8 cellular contexts compared by ENCODE assay signal in the genomic region with DNA sequence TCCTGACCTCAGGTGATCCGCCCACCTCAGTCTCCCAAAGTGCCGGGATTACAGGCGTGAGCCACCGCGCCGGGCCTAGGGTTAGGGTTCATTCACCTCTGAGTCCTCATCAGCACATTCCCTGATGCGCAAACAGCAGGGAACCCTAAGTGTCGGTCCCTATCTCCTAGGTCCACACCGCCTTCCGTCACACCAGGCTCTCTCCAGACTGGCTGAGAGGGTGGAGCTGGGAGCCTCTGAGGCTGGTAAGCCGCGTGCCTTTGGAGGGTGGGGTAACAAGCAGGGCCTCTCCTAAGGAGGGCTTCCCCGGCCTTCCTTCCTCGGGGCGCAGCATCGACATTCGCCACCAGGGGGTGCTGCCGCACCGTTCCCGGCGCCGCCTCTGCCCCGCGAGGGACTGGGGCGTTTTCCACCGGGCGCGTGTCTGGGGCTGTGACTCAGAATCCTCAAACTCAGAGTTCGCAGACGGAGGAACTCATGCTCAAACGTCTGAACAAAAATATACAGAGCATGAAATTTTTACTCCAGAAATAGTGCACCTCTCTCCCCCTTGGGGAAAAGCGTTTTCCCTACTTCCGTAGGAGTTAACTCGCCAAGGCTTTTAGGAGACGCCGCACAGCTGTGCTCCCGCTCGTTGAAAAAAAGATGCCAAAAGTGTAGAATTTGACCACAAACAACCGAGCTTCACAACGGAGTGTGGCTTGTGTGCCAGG.
DNase-seq lines count a peak whose midpoint lies in the region; ATAC-seq, FAIRE-seq and TF ChIP-seq lines count a peak whose summit lies in the region.

No MANE protein-coding gene starts in this region.

- H3K4me1 ChIP-seq in A549 (peaks cover 30% of the 10 kb centered on the region), liver (ENCODE audit: control insufficient read depth in 4 of 4, insufficient read depth in 4 of 4, low read length in 3 of 4) (peaks cover 0 to 10% (median 4%) of the 10 kb centered on the region in 4 donors)

- H3K9ac ChIP-seq in liver (ENCODE audit: low read depth in 1 of 2, low read length in 2 of 2): peak overlapping the region in 1 of 2 donors; percentile 23

- H3K9me3 ChIP-seq in A549 (no peaks in the 10 kb centered on the region), liver (ENCODE audit: control insufficient read depth in 4 of 4, low read length in 3 of 4) (no peaks in the 10 kb centered on the region)

- FAIRE-seq in A549 (lab: Jason Lieb, UNC): peak; percentile 65

- CTCF ChIA-PET in A549 (lab: Yijun Ruan, JAX): interaction anchor here (0.6 to 10.8 kb wide), 105 partner anchors 10 to 1941 kb away, joined by 3 to 209 read pairs (median 4); partner anchors contain the start of genes ADAM17, ASAP2, CPSF3 and IAH1

- ATAC-seq in A549 (peak; percentile 88 to 94), GM18505 (IDR thresholded peaks at IDR 0.05; ENCODE audit: unreplicated experiment) (peak; percentile 82), HG03045 (IDR thresholded peaks at IDR 0.05; ENCODE audit: unreplicated experiment) (peak; percentile 86)

- TF ChIP-seq CTCF in A549 (IDR thresholded peaks at IDR 0.05): peak; percentile 99
- TF ChIP-seq CTCF in liver (IDR thresholded peaks at IDR 0.05; ENCODE audit: low read depth, low read length, missing input control): peak; percentile 94

- H3K4me3 ChIP-seq in A549 (peak overlapping the region; percentile 42), liver (ENCODE audit: low read depth in 1 of 3, low read length in 3 of 3) (peak overlapping the region in 1 of 3 donors; percentile 19)

- DNase-seq in A549 (ENCODE audit: low read depth in 1 of 2, low spot score in 1 of 2) (peak; percentile 93), NCI-H524 (lab: John Stamatoyannopoulos, UW) (peak; percentile 43 to 73), dermis microvascular lymphatic vessel endothelial cell (ENCODE audit: low read depth in 2 of 2) (peak; percentile 15 to 65)
- DNase-seq in activated CD4-positive, alpha-beta T cell treated with anti-CD3 and anti-CD28 coated beads, Interleukin-2, amount 50 U/mL, for 24 hours (ENCODE audit: low read depth in 1 of 2, low spot score in 1 of 2): peak; percentile 80 to 85
- peak; percentile 88 for DNase-seq in stimulated activated CD4-positive, alpha-beta T cell treated with anti-CD3 and anti-CD28 coated beads, Interleukin-4, amount 100 ng/mL, for 1 hour

- peak; percentile 100 for TF ChIP-seq RAD21 in A549 (conservative IDR thresholded peaks at IDR 0.05 in 1 of 2, IDR thresholded peaks at IDR 0.05 in 1 of 2)
- peak; percentile 98 to 99 for TF ChIP-seq RAD21 in liver (IDR thresholded peaks at IDR 0.05)

- H3K4me2 ChIP-seq in A549: peak overlapping the region; percentile 94

- TF ChIP-seq EP300 in A549 (IDR thresholded peaks at IDR 0.05): no peak

- H3K27me3 ChIP-seq in liver (ENCODE audit: control insufficient read depth in 4 of 4, insufficient read depth in 4 of 4, low read length in 3 of 4): no peaks in the 10 kb centered on the region

- POLR2A ChIA-PET in A549 (lab: Yijun Ruan, JAX): interaction anchor here (1.6 kb wide), 1 partner anchor 413 kb away, joined by 5 read pairs; the partner anchor contains the start of gene ADAM17

- no peaks in the 10 kb centered on the region for H3K36me3 ChIP-seq in liver (ENCODE audit: control insufficient read depth in 4 of 4, insufficient read depth in 3 of 4, low read depth in 1 of 4, low read length in 3 of 4)

- no peak for TF ChIP-seq POLR2A in A549 (IDR thresholded peaks at IDR 0.05; ENCODE audit: low read length)
- no peak for TF ChIP-seq POLR2A in GM18505 (IDR thresholded peaks at IDR 0.05; ENCODE audit: borderline replicate concordance, extremely low read depth, insufficient read depth, insufficient read length)

- H3K27ac ChIP-seq in A549: peak overlapping the region; percentile 79 to 83
- H3K27ac ChIP-seq in liver (ENCODE audit: low read depth in 1 of 2, low read length in 2 of 2): no peak overlapping the region

- 9% methylated on average over 25 of the region's 40 CpGs for WGBS in A549 (ENCODE audit: missing lambda C conversion rate)
- 5% methylated on average over 40 of the region's 40 CpGs for WGBS in liver

TF ChIP-seq in A549, 52 proteins besides CTCF, POLR2A, EP300 and RAD21 (continues in another document):
- peak; percentile 90 for TF ChIP-seq MYC (IDR thresholded peaks at IDR 0.05; ENCODE audit: borderline replicate concordance, low read length)
- 0 out of 2 replicates have a peak, but pooled peaks have one; percentile 15 for TF ChIP-seq ATOH8 (CRISPR knock-in tag; IDR thresholded peaks at IDR 0.05; ENCODE audit: low read depth)
- no peak for TF ChIP-seq CBX8 (IDR thresholded peaks at IDR 0.05)
- TF ChIP-seq, protein P1, sequence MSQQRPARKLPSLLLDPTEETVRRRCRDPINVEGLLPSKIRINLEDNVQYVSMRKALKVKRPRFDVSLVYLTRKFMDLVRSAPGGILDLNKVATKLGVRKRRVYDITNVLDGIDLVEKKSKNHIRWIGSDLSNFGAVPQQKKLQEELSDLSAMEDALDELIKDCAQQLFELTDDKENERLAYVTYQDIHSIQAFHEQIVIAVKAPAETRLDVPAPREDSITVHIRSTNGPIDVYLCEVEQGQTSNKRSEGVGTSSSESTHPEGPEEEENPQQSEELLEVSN (IDR thresholded peaks at IDR 0.05; ENCODE audit: borderline replicate concordance, low read depth): peak; percentile 79; the same call in 1 of the 2 replicates
- peak in 1 of 2 experiments; percentile 14; a peak in 1 of 4 replicates for TF ChIP-seq CEBPB (IDR thresholded peaks at IDR 0.05)
- 0 out of 2 replicates have a peak, but pooled peaks have one; percentile 45 for TF ChIP-seq MAZ (IDR thresholded peaks at IDR 0.05; ENCODE audit: borderline replicate concordance, low read depth, low read length)
- 0 out of 2 replicates have a peak, but pooled peaks have one; percentile 33 for TF ChIP-seq TP53 (CRISPR knock-in tag; IDR thresholded peaks at IDR 0.05)
- 0 out of 2 replicates have a peak, but pooled peaks have one; percentile 41 for TF ChIP-seq RFX5 (IDR thresholded peaks at IDR 0.05)
- no peak for TF ChIP-seq RNF2 (IDR thresholded peaks at IDR 0.05; ENCODE audit: borderline replicate concordance, low read depth)
- no peak for TF ChIP-seq USF2 (IDR thresholded peaks at IDR 0.05)
- no peak for TF ChIP-seq ESRRA (IDR thresholded peaks at IDR 0.05; ENCODE audit: borderline replicate concordance, low read length)

TF ChIP-seq in liver, 16 proteins besides CTCF, POLR2A, EP300 and RAD21:
- TF ChIP-seq HNF4G (IDR thresholded peaks at IDR 0.05): no peak
- peak; percentile 58 to 75 for TF ChIP-seq RXRA (IDR thresholded peaks at IDR 0.05)
- no peak for TF ChIP-seq SP1 (IDR thresholded peaks at IDR 0.05)
- peak; percentile 45 to 53 for TF ChIP-seq JUND (IDR thresholded peaks at IDR 0.05)
- TF ChIP-seq, protein P2, sequence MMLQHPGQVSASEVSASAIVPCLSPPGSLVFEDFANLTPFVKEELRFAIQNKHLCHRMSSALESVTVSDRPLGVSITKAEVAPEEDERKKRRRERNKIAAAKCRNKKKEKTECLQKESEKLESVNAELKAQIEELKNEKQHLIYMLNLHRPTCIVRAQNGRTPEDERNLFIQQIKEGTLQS (IDR thresholded peaks at IDR 0.05): no peak
TF ChIP-seq in liver: peak in this region for 2.

Comparison
In these comparisons a context has a peak if more than half of its experiments do, and no peak if none do; other contexts are left out.
1. DNase-seq: peak in every context shown above with its lines; median percentile 93 in A549; 88 in stimulated activated CD4-positive, alpha-beta T cell treated with anti-CD3 and anti-CD28 coated beads, Interleukin-4, amount 100 ng/mL, for 1 hour; 82 in activated CD4-positive, alpha-beta T cell treated with anti-CD3 and anti-CD28 coated beads, Interleukin-2, amount 50 U/mL, for 24 hours; 58 in NCI-H524; 40 in dermis microvascular lymphatic vessel endothelial cell.
2. H3K27ac ChIP-seq: peak in A549 (2 of 2); none in liver (0 of 2).
3. Peak in every context shown above with its lines, with median percentiles within 50 percentile points of each other: ATAC-seq.